Comparison of ENCODE assay signal across 8 cellular contexts in genomic region chr17:32998111-32998892, GRCh38. TPM values are rescaled to one million over a fixed set of nuclear protein-coding genes. Genes with fewer than 3 reads are reported as not detected.
DNase-seq lines count a peak whose midpoint lies in the region; ATAC-seq, FAIRE-seq and TF ChIP-seq lines count a peak whose summit lies in the region.

No MANE protein-coding gene starts in this region.

- DNase-seq in Ammon's horn (ENCODE audit: low spot score) (peak; percentile 75), H54 (ENCODE audit: insufficient read length, low spot score) (peak; percentile 27), NCI-H460 (ENCODE audit: extremely low read depth, low read depth) (peak; percentile 56), dorsolateral prefrontal cortex (peak; percentile 59 to 85 (median 80)), lower leg skin (ENCODE audit: low spot score in 2 of 2) (peak; percentile 63 to 95)
- peak; percentile 83 to 86 for DNase-seq in activated CD4-positive, alpha-beta T cell treated with anti-CD3 and anti-CD28 coated beads, Interleukin-2, amount 50 U/mL, for 48 hours
- DNase-seq in stimulated activated CD4-positive, alpha-beta T cell treated with anti-CD3 and anti-CD28 coated beads, TNF-alpha, amount 100 ng/mL, for 1 hour (ENCODE audit: low read depth in 3 of 3, low spot score in 1 of 3), result peak; percentile 16 to 65 (median 36)

- no peak for FAIRE-seq in H54 (lab: Jason Lieb, UNC)

- WGBS in lower leg skin, 2 donors, result 4% methylated on average over 18 of the region's 18 CpGs

- TF ChIP-seq CTCF in dorsolateral prefrontal cortex (IDR thresholded peaks at IDR 0.05 in 54 of 56, conservative IDR thresholded peaks at IDR 0.05 in 2 of 56; ENCODE audit: low read depth in 1 of 56, partially characterized antibody in 56 of 56) (peak; percentile 66 to 94 (median 86)), lower leg skin (IDR thresholded peaks at IDR 0.05) (peak in 1 of 3 donors; percentile 78)

- H3K27me3 ChIP-seq in dorsolateral prefrontal cortex, result peaks cover 0 to 5% (median 0%) of the 10 kb centered on the region in 45 donors

- H3K27ac ChIP-seq in dorsolateral prefrontal cortex, result no peak overlapping the region

- no peak for ATAC-seq in GM21360 (IDR thresholded peaks at IDR 0.05; ENCODE audit: unreplicated experiment)

- H3K4me3 ChIP-seq in dorsolateral prefrontal cortex (peak overlapping the region in 6 of 59 donors; percentile 7 to 26 (median 18)), lower leg skin (ENCODE audit: low read depth, poor library complexity, severe bottlenecking) (no peak overlapping the region)

- TF ChIP-seq POLR2A in H54 (IDR thresholded peaks at IDR 0.05; ENCODE audit: low read depth, low read length), result no peak
- no peak for TF ChIP-seq POLR2A in lower leg skin (IDR thresholded peaks at IDR 0.05)

- intact Hi-C loops in dorsolateral prefrontal cortex (cut with DNase I), result loop anchor here in 1 of 2 donors (10.0 kb wide), 1 partner anchor 214 kb away; no protein-coding TSS in a partner anchor
- intact Hi-C loops in lower leg skin (cut with DNase I; ENCODE audit: low total_unique reads), result no loop called here

RNA-seq across cellular contexts. Expression of gene SPACA3, which starts 6.7 kb away (rescaled TPM):
- total RNA-seq in NCI-H460 (2014; rRNA removed; shearing (Covaris generic)), result not detected in 2 replicates
- not detected in 2 replicates for polyA plus RNA-seq in NCI-H460 (2014; cell fraction: nucleus; rRNA removed)
- total RNA-seq in dorsolateral prefrontal cortex (not detected), lower leg skin (not detected)

Comparison
In these comparisons a context has a peak if more than half of its experiments do, and no peak if none do; other contexts are left out.
1. DNase-seq: peak in every context shown above with its lines; median percentile 84 in activated CD4-positive, alpha-beta T cell treated with anti-CD3 and anti-CD28 coated beads, Interleukin-2, amount 50 U/mL, for 48 hours; 80 in dorsolateral prefrontal cortex; 79 in lower leg skin; 75 in Ammon's horn; 56 in NCI-H460; 36 in stimulated activated CD4-positive, alpha-beta T cell treated with anti-CD3 and anti-CD28 coated beads, TNF-alpha, amount 100 ng/mL, for 1 hour; 27 in H54.